In the genomic region with DNA sequence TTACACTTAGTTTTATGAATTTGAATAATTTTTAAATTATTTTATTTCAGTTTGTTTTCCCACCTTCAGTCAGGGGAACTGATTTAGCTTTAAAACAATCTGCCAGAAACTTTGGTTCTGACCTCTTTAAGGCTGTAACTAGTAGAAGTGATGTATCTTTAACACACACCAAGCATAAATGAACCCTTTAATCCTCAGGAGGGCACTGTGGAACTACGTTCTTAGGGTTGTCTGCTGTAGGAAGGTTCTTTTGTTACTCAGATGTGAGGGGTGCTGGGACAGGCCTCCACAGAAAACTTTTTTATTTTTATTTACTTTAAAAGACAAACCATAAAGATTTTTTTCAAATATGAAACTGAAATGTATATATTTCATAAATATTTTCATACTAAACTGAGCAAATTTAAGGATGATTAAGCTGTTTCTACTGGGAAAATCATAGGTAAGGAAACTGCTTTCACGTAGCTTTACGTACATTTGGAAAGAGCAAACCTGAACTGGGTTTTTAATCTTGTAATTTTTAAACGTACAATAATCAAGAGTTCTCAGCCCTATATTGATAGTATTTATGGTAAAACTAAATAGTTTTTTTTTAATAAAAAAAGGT, we compare ENCODE assay signal across 8 cellular contexts. TPM values are rescaled to one million over a fixed set of nuclear protein-coding genes. Genes with fewer than 3 reads are reported as not detected.
DNase-seq lines count a peak whose midpoint lies in the region; ATAC-seq and TF ChIP-seq lines count a peak whose summit lies in the region.

No MANE protein-coding gene starts in this region.

- peaks cover 13% of the 10 kb centered on the region for H3K36me3 ChIP-seq in fibroblast of lung (ENCODE audit: control insufficient read depth, insufficient read depth, low read length)
- peaks cover 16% of the 10 kb centered on the region for H3K36me3 ChIP-seq in osteoblast (ENCODE audit: insufficient read depth, low read length)

- no peaks in the 10 kb centered on the region for H4K20me1 ChIP-seq in fibroblast of lung (ENCODE audit: control insufficient read depth, extremely low read depth, insufficient read depth, low read length)
- H4K20me1 ChIP-seq in osteoblast (ENCODE audit: insufficient read depth, low read length), result no peaks in the 10 kb centered on the region

- H3K9me3 ChIP-seq in AG04450 (ENCODE audit: control insufficient read depth, insufficient read depth, low read length) (peaks cover 14% of the 10 kb centered on the region; the same call in 1 of the 2 replicates), fibroblast of lung (ENCODE audit: control insufficient read depth, insufficient read depth, low read depth, low read length) (no peaks in the 10 kb centered on the region), osteoblast (ENCODE audit: low read depth, low read length) (no peaks in the 10 kb centered on the region)

- H2AFZ ChIP-seq in fibroblast of lung (ENCODE audit: low read length), result no peak overlapping the region
- H2AFZ ChIP-seq in osteoblast (ENCODE audit: low read length), result no peak overlapping the region

- CTCF ChIA-PET in AG04450 (lab: Charles Lee) (interaction anchor here (0.5 to 4.8 kb wide), 29 partner anchors 8 to 1279 kb away, joined by 3 to 57 read pairs (median 3); no protein-coding TSS in a partner anchor), RWPE1 (lab: Yijun Ruan, JAX) (interaction anchor here (0.6 to 1.4 kb wide), 18 partner anchors 13 to 1889 kb away, joined by 3 to 7 read pairs (median 3); no protein-coding TSS in a partner anchor)

- H3K27me3 ChIP-seq in AG04450 (ENCODE audit: control insufficient read depth, insufficient read depth, low read length), result peaks cover 11% of the 10 kb centered on the region
- H3K27me3 ChIP-seq in fibroblast of lung (ENCODE audit: control insufficient read depth, insufficient read depth, low read length), result no peaks in the 10 kb centered on the region
- no peaks in the 10 kb centered on the region for H3K27me3 ChIP-seq in osteoblast (ENCODE audit: insufficient read depth, low read length)

- H3K9ac ChIP-seq in fibroblast of lung (ENCODE audit: insufficient read depth, low read length), result no peak overlapping the region

- POLR2A ChIA-PET in AG04450 (lab: Yijun Ruan, JAX), result no interaction called here
- POLR2A ChIA-PET in RWPE1 (lab: Yijun Ruan, JAX; ENCODE audit: low non-redundant PET), result no interaction called here

- DNase-seq in AG04450 (ENCODE audit: low read depth, low spot score), result peak; percentile 59
- DNase-seq in LNCaP clone FGC (ENCODE audit: low read depth), result peak; percentile 72
- peak; percentile 62 for DNase-seq in RWPE1 (ENCODE audit: low spot score)
- DNase-seq in fibroblast of lung (ENCODE audit: low read depth in 2 of 2), result peak; percentile 64 to 93
- peak; percentile 81 for DNase-seq in osteoblast (ENCODE audit: insufficient read length, low spot score, missing footprints)
- DNase-seq in islet precursor cell, result no peak
- DNase-seq in stimulated activated naive CD4-positive, alpha-beta T cell treated with Interleukin-2 at 50 U/mL for 16 hours (lab: John Stamatoyannopoulos, UW), result no peak

- peak; percentile 72 for ATAC-seq in GM18861 (IDR thresholded peaks at IDR 0.05; ENCODE audit: unreplicated experiment)

- H3K79me2 ChIP-seq in fibroblast of lung (ENCODE audit: control insufficient read depth, insufficient read depth, low read length) (peaks cover 30% of the 10 kb centered on the region), osteoblast (ENCODE audit: insufficient read depth, low read length) (peaks cover 29% of the 10 kb centered on the region)

- TF ChIP-seq CTCF in AG04450 (IDR thresholded peaks at IDR 0.05; ENCODE audit: low read depth, low read length), result peak; percentile 69
- TF ChIP-seq CTCF in LNCaP clone FGC (IDR thresholded peaks at IDR 0.05; ENCODE audit: control insufficient read depth, extremely low read depth, insufficient read depth), result peak; percentile 82
- TF ChIP-seq CTCF in RWPE1 (conservative IDR thresholded peaks at IDR 0.05; ENCODE audit: low read depth), result peak; percentile 85
- peak; percentile 51 to 56 for TF ChIP-seq CTCF in fibroblast of lung (conservative IDR thresholded peaks at IDR 0.05 in 1 of 2, IDR thresholded peaks at IDR 0.05 in 1 of 2; ENCODE audit: low read depth in 1 of 2, low read length in 2 of 2)
- peak; percentile 67 for TF ChIP-seq CTCF in osteoblast (IDR thresholded peaks at IDR 0.05; ENCODE audit: extremely low read depth, low read depth, low read length)

- no peaks in the 10 kb centered on the region for H3K4me1 ChIP-seq in fibroblast of lung (ENCODE audit: control insufficient read depth, extremely low read depth, insufficient read depth, low read length)
- peaks cover 9% of the 10 kb centered on the region for H3K4me1 ChIP-seq in osteoblast (ENCODE audit: insufficient read depth, low read length)

- H3K4me2 ChIP-seq in fibroblast of lung (ENCODE audit: extremely low read depth, insufficient read depth, low read length) (no peak overlapping the region), osteoblast (ENCODE audit: insufficient read depth, low read length) (no peak overlapping the region)

- H3K27ac ChIP-seq in AG04450 (ENCODE audit: low read depth, low read length) (no peak overlapping the region), RWPE1 (no peak overlapping the region), fibroblast of lung (ENCODE audit: insufficient read depth, low read length) (no peak overlapping the region), osteoblast (ENCODE audit: low read depth, low read length) (no peak overlapping the region)

- H3K4me3 ChIP-seq in AG04450 (ENCODE audit: low read depth, low read length) (no peak overlapping the region), LNCaP clone FGC (ENCODE audit: low read depth, low read length) (no peak overlapping the region), fibroblast of lung (replicated peaks in 1 of 4; ENCODE audit: control extremely low read depth in 1 of 4, insufficient read depth in 1 of 4, low read depth in 3 of 4, low read length in 4 of 4) (peak overlapping the region in 2 of 4 experiments; percentile 95 to 98), osteoblast (ENCODE audit: insufficient read depth, low read length) (no peak overlapping the region)

RNA-seq across cellular contexts. Expression of a gene that starts 5.3 kb away (rescaled TPM):
- polyA plus RNA-seq in AG04450 (2011; rRNA removed), result 3.1 TPM in 2 replicates
- polyA minus RNA-seq in AG04450 (2011; rRNA and poly(A)+ RNA removed), result 2.2 and 2.3 TPM in 2 replicates
- total RNA-seq in fibroblast of lung, result 22.9 and 32.7 TPM in 2 replicates
- polyA plus RNA-seq in fibroblast of lung, result 10.3 and 28.0 TPM in 2 replicates
- polyA plus RNA-seq in fibroblast of lung (2012), result 14.2 and 38.4 TPM in 2 replicates
- polyA minus RNA-seq in fibroblast of lung (ENCODE audit: low replicate concordance), result 5.0 and 10.7 TPM in 2 replicates
- total RNA-seq in osteoblast, result 33.9 and 34.7 TPM in 2 replicates

Comparison
In these comparisons a context has a peak if more than half of its experiments do, and no peak if none do; other contexts are left out.
1. DNase-seq: peak in AG04450 (single experiment), LNCaP clone FGC (single experiment), RWPE1 (single experiment), fibroblast of lung (2 of 2) and osteoblast (single experiment); none in islet precursor cell (single experiment) and stimulated activated naive CD4-positive, alpha-beta T cell treated with Interleukin-2 at 50 U/mL for 16 hours (single experiment).
2. Peak in every context shown above with its lines, with median percentiles within 50 percentile points of each other: CTCF ChIP-seq.